Comparison of ENCODE assay signal across 17 cellular contexts in genomic region chr11:13535819-13536218, GRCh38. TPM values are rescaled to one million over a fixed set of nuclear protein-coding genes. Genes with fewer than 3 reads are reported as not detected.
DNase-seq lines count a peak whose midpoint lies in the region; ATAC-seq, FAIRE-seq and TF ChIP-seq lines count a peak whose summit lies in the region.
"Had no signal": no experiment of that assay in that cellular context is flagged by ENCODE, and none has a peak within 500 bp of the region (broad histone marks: within the 10 kb centered on the region; RNA-seq: fewer than 3 reads in every experiment).

No MANE protein-coding gene starts in this region.

- 17% methylated on average over 1 of the region's 2 CpGs; no CpG with 5 or more reads in 1 of the 2 experiments for WGBS in IMR-90 (ENCODE audit: extremely low coverage in 2 of 2, insufficient read length in 1 of 2), 2 experiments

- H3K27ac ChIP-seq in DOHH2 (ENCODE audit: low read depth, low read length) (no peak overlapping the region), IMR-90 (ENCODE audit: insufficient read depth, low read length) (no peak overlapping the region), right atrium auricular region (no peak overlapping the region)
- H3K27ac ChIP-seq: BLaER1, esophagus muscularis mucosa, neutrophil, suprapubic skin had no signal

- H3K9ac ChIP-seq in IMR-90 (ENCODE audit: low read depth, low read length) = no peak overlapping the region
- H3K9ac ChIP-seq: BLaER1 had no signal

- TF ChIP-seq POLR2A in IMR-90 (IDR thresholded peaks at IDR 0.05; ENCODE audit: low read depth, low read length) (no peak), erythroblast (IDR thresholded peaks at IDR 0.05; ENCODE audit: low read length) (no peak)

- H3K4me3 ChIP-seq in DOHH2 (ENCODE audit: low read length) = no peak overlapping the region
- no peak overlapping the region for H3K4me3 ChIP-seq in IMR-90 (ENCODE audit: insufficient read depth, low read depth, low read length)
- H3K4me3 ChIP-seq in right atrium auricular region = no peak overlapping the region
- H3K4me3 ChIP-seq: BLaER1, esophagus muscularis mucosa, lung, suprapubic skin had no signal

- no peak overlapping the region for H3K14ac ChIP-seq in IMR-90 (replicated peaks; ENCODE audit: low read depth, low read length)

- BruUV-seq in IMR-90 (replicated peaks; lab: Mats Ljungman, UMichigan) = no TSS peak

- dilution Hi-C loops in IMR-90 (cut with HindIII; ENCODE audit: low sequenced_read_pairs, unreplicated experiment) = no loop called here

- no peak overlapping the region for H2BK120ac ChIP-seq in IMR-90 (ENCODE audit: low read depth, low read length)

- no peak for DNase-seq in IMR-90
- DNase-seq in RPMI7951 (ENCODE audit: low read depth) = peak; percentile 5
- DNase-seq in erythroblast (lab: John Stamatoyannopoulos, UW) = peak; percentile 6 to 20
- DNase-seq in GM19239 (ENCODE audit: insufficient read length, low spot score) = no peak
- DNase-seq in right atrium auricular region (ENCODE audit: low spot score) = no peak
- DNase-seq in kidney tubule cell (ENCODE audit: low spot score) = no peak
- DNase-seq in retina = no peak
- DNase-seq: hypothalamus, Right ventricle myocardium superior had no signal

- intact Hi-C loops in IMR-90 (cut with micrococcal nuclease) = no loop called here

- no peaks in the 10 kb centered on the region for H3F3A ChIP-seq in DOHH2 (ENCODE audit: control insufficient read depth, insufficient read depth)

- H3K36me3 ChIP-seq in DOHH2 (ENCODE audit: control insufficient read depth, low read length) (no peaks in the 10 kb centered on the region), IMR-90 (ENCODE audit: control insufficient read depth, insufficient read depth, low read length) (no peaks in the 10 kb centered on the region), right atrium auricular region (no peaks in the 10 kb centered on the region)
- H3K36me3 ChIP-seq: BLaER1, esophagus muscularis mucosa, neutrophil, suprapubic skin had no signal

- no peak overlapping the region for H2BK15ac ChIP-seq in IMR-90 (ENCODE audit: low read depth, low read length)

- no peak overlapping the region for H3K56ac ChIP-seq in IMR-90 (ENCODE audit: extremely low read depth, insufficient read depth, low read length)

- H4K91ac ChIP-seq in IMR-90 (ENCODE audit: insufficient read depth, low read depth, low read length) = no peak overlapping the region

- H3K4ac ChIP-seq in IMR-90 (ENCODE audit: low read depth, low read length) = no peak overlapping the region

- H3K79me2 ChIP-seq in DOHH2 (ENCODE audit: control insufficient read depth, low read length) = no peaks in the 10 kb centered on the region

- peaks cover 5% of the 10 kb centered on the region; the same call in 1 of the 2 replicates for H3K9me3 ChIP-seq in DOHH2 (ENCODE audit: control insufficient read depth, insufficient read depth, low read length)
- H3K9me3 ChIP-seq in IMR-90 (ENCODE audit: control insufficient read depth, insufficient read depth, low read length) = no peaks in the 10 kb centered on the region
- peaks cover 0 to 7% of the 10 kb centered on the region in 2 donors for H3K9me3 ChIP-seq in right atrium auricular region
- H3K9me3 ChIP-seq: suprapubic skin had no signal

- H3K4me2 ChIP-seq in DOHH2 (ENCODE audit: low read length) (no peak overlapping the region), IMR-90 (ENCODE audit: low read depth, low read length) (no peak overlapping the region)
- H3K4me2 ChIP-seq: BLaER1 had no signal

- H3K23ac ChIP-seq in IMR-90 (ENCODE audit: low read depth, low read length) = no peak overlapping the region

- 0 out of 2 replicates have a peak, but pooled peaks have one; percentile 4 for TF ChIP-seq RAD21 in IMR-90 (IDR thresholded peaks at IDR 0.05; ENCODE audit: low read length)

- POLR2A ChIA-PET in IMR-90 (lab: Charles Lee; ENCODE audit: unreplicated experiment) = no interaction called here

- H2AFZ ChIP-seq in IMR-90 (replicated peaks; ENCODE audit: low read length, poor library complexity) = no peak overlapping the region

- H2BK20ac ChIP-seq in IMR-90 (ENCODE audit: low read depth, low read length) = no peak overlapping the region

- H2BK5ac ChIP-seq in IMR-90 (ENCODE audit: low read depth, low read length, poor library complexity, severe bottlenecking) = no peak overlapping the region

- no peak overlapping the region for H2AK5ac ChIP-seq in IMR-90 (ENCODE audit: low read depth, low read length)

- H3K18ac ChIP-seq in IMR-90 (ENCODE audit: low read depth, low read length) = no peak overlapping the region

- H4K5ac ChIP-seq in IMR-90 (ENCODE audit: low read depth, low read length) = no peak overlapping the region

- H2AK9ac ChIP-seq in IMR-90 (replicated peaks; ENCODE audit: low read depth, low read length, poor library complexity) = no peak overlapping the region

- in situ Hi-C loops in IMR-90 (cut with MboI; ENCODE audit: low sequenced_read_pairs) = no loop called here

- H3K4me1 ChIP-seq in DOHH2 (ENCODE audit: control insufficient read depth, low read length) (no peaks in the 10 kb centered on the region), IMR-90 (ENCODE audit: control insufficient read depth, insufficient read depth, low read length) (no peaks in the 10 kb centered on the region), right atrium auricular region (no peaks in the 10 kb centered on the region)
- H3K4me1 ChIP-seq: BLaER1, esophagus muscularis mucosa, suprapubic skin had no signal

- TF ChIP-seq CTCF in DOHH2 (IDR thresholded peaks at IDR 0.05; ENCODE audit: low read depth, low read length, poor library complexity, severe bottlenecking) = peak; percentile 15
- TF ChIP-seq CTCF in IMR-90 (conservative IDR thresholded peaks at IDR 0.05; ENCODE audit: low read depth, low read length) = 0 out of 2 replicates have a peak, but pooled peaks have one; percentile 8
- no peak for TF ChIP-seq CTCF in right atrium auricular region (IDR thresholded peaks at IDR 0.05)

- ATAC-seq in IMR-90 (ENCODE audit: low read depth) = no peak

- H4K20me1 ChIP-seq in DOHH2 (ENCODE audit: control insufficient read depth, insufficient read depth, low read depth, low read length) (no peaks in the 10 kb centered on the region), IMR-90 (ENCODE audit: insufficient read depth, low read length) (no peaks in the 10 kb centered on the region)
- H4K20me1 ChIP-seq: BLaER1 had no signal

- CTCF ChIA-PET in IMR-90 (lab: Yijun Ruan, JAX) = interaction anchor here (1.0 kb wide), 1 partner anchor 63 kb away, joined by 3 read pairs; no protein-coding TSS in a partner anchor

- no peak for FAIRE-seq in GM19239 (lab: Jason Lieb, UNC)
- FAIRE-seq: colon had no signal

- no peaks in the 10 kb centered on the region for H3K79me1 ChIP-seq in IMR-90 (ENCODE audit: low read depth in 1 of 2, low read length in 2 of 2)

- no peaks in the 10 kb centered on the region for H3K9me2 ChIP-seq in DOHH2 (replicated peaks; ENCODE audit: control insufficient read depth, low read length)

- no peak overlapping the region for H4K8ac ChIP-seq in IMR-90 (ENCODE audit: low read depth in 2 of 2, low read length in 2 of 2)

- H3K27me3 ChIP-seq in DOHH2 (ENCODE audit: control insufficient read depth, low read length) = no peaks in the 10 kb centered on the region
- no peaks in the 10 kb centered on the region for H3K27me3 ChIP-seq in IMR-90 (ENCODE audit: control insufficient read depth, insufficient read depth, low read length)
- no peaks in the 10 kb centered on the region for H3K27me3 ChIP-seq in right atrium auricular region
- H3K27me3 ChIP-seq: BLaER1, neutrophil, suprapubic skin had no signal

- no peaks in the 10 kb centered on the region for H3K9me1 ChIP-seq in IMR-90 (ENCODE audit: insufficient read depth, low read length)

TF ChIP-seq in IMR-90, 13 proteins besides CTCF, POLR2A, EP300 and RAD21:
- TF ChIP-seq CHD1 (IDR thresholded peaks at IDR 0.05; ENCODE audit: low read depth, low read length) (no peak), SMC3 (IDR thresholded peaks at IDR 0.05; ENCODE audit: low read depth, low read length) (no peak), MXI1 (IDR thresholded peaks at IDR 0.05; ENCODE audit: borderline replicate concordance, low read depth, low read length) (no peak), FOS (IDR thresholded peaks at IDR 0.05; ENCODE audit: low read depth, low read length) (no peak), MAFK (IDR thresholded peaks at IDR 0.05; ENCODE audit: low read depth, low read length) (no peak), BHLHE40 (IDR thresholded peaks at IDR 0.05; ENCODE audit: low read depth, low read length) (no peak), RCOR1 (IDR thresholded peaks at IDR 0.05; ENCODE audit: insufficient replicate concordance, low read length) (no peak), NFE2L2 (IDR thresholded peaks at IDR 0.05; ENCODE audit: low read depth, low read length) (no peak), MAZ (IDR thresholded peaks at IDR 0.05; ENCODE audit: borderline replicate concordance, low read depth, low read length) (no peak), CEBPB (IDR thresholded peaks at IDR 0.05; ENCODE audit: low read depth, low read length) (no peak)

RNA-seq across cellular contexts. Expression of gene PTH, which starts 40.0 kb away (rescaled TPM):
- total RNA-seq in IMR-90 (2012; rRNA removed) (not detected in 2 replicates), right atrium auricular region (not detected)
- polyA plus RNA-seq in IMR-90 (2012; rRNA removed) = not detected in 2 replicates
- not detected in 2 replicates for polyA plus RNA-seq in IMR-90 (2012; cell fraction: cytosol; rRNA removed)
- polyA plus RNA-seq in IMR-90 (2012; cell fraction: nucleus; rRNA removed; ENCODE audit: low replicate concordance) = not detected in 2 replicates
- not detected in 2 replicates for total RNA-seq in RPMI7951 (2014; rRNA removed; shearing (Covaris generic))
- total RNA-seq: esophagus muscularis mucosa, G401, lung, Right ventricle myocardium superior, suprapubic skin had no signal
- polyA plus RNA-seq: lung had no signal

Comparison
In these comparisons a context has a peak if more than half of its experiments do, and no peak if none do; other contexts are left out.
1. CTCF ChIP-seq: peak in DOHH2 (single experiment) and IMR-90 (single experiment); none in right atrium auricular region (0 of 2).
2. DNase-seq: peak in RPMI7951 (single experiment) and erythroblast (2 of 2); none in IMR-90 (single experiment), GM19239 (single experiment), right atrium auricular region (single experiment), kidney tubule cell (single experiment) and retina (single experiment).